In genomic region chr2:176202491-176202890, GRCh38 we compare ENCODE assay signal across 11 cellular contexts. TPM values are rescaled to one million over a fixed set of nuclear protein-coding genes. Genes with fewer than 3 reads are reported as not detected.
"Had no signal": no experiment of that assay in that cellular context is flagged by ENCODE, and none has a peak within 500 bp of the region (broad histone marks: within the 10 kb centered on the region; RNA-seq: fewer than 3 reads in every experiment).

No MANE protein-coding gene starts in this region.

- ATAC-seq: HCT116, HepG2 had no signal

- H3K4me1 ChIP-seq: HAP-1 had no signal

- H3K9me3 ChIP-seq: HAP-1 had no signal

- FAIRE-seq: HepG2 had no signal

- H3K27ac ChIP-seq: GM23248, HL-60 had no signal

- DNase-seq: GM23248, GOT3, H7, HFFc6 had no signal

- H3K4me3 ChIP-seq: GM23248, HAP-1 had no signal

- H3K36me3 ChIP-seq: HAP-1 had no signal

RNA-seq across cellular contexts. Expression of gene HOXD1, which starts 14.0 kb away (rescaled TPM):
- total RNA-seq: H4, H7, HFFc6, HT1080 had no signal
- polyA plus RNA-seq: IgD-negative memory B cell had no signal

RNA-seq across cellular contexts. Expression of gene HOXD3, which starts 45.4 kb away (rescaled TPM):
- total RNA-seq: H7, HT1080 had no signal
- polyA plus RNA-seq: IgD-negative memory B cell had no signal

RNA-seq across cellular contexts. Expression of gene HOXD4, which starts 51.1 kb away (rescaled TPM):
- total RNA-seq: H4, H7, HepG2, HT1080 had no signal
- polyA plus RNA-seq: HepG2, IgD-negative memory B cell had no signal
